In the genomic region with DNA sequence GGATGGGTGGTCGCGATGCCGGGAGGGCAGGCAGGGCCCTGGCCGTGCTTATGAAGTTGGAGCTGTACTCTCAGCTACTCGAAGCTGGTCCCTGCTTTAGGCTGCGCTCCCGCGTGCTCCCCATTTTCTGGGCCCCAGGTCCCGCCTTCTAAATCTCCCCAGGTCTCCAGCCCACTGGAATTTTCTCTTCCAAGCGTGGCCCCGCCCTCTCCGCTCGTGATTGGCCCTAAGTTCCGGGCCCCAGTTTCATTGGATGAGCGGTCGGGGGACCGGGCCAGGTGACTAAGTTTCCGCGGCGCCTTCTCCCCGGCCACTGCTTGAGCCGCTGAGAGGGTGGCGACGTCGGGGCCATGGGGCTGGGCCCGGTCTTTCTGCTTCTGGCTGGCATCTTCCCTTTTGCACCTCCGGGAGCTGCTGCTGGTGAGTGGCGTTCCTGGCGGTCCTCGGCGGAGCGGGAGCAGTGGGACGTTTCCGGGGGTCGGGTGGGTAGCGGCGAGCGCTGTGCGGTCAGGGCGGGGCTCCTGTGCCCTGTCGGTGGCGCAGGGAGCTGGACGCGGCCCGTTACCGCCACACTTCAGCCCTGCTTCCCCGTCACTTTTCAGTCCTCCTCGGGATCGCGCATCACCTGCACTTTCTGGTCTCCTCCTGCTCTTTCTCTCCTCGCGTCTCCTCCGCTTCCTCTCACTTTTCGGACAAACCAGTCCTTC, we compare ENCODE assay signal across 1 cellular context.
TF ChIP-seq lines count a peak whose summit lies in the region.

A gene (plus strand): TSS at position 313 of the 707 bp plus-strand sequence. CDS start 38 bp downstream, at position 351.

TF ChIP-seq in K562, 482 proteins besides CTCF, POLR2A, EP300 and RAD21 (continued from another document and continues in another):
- TF ChIP-seq, protein P1, sequence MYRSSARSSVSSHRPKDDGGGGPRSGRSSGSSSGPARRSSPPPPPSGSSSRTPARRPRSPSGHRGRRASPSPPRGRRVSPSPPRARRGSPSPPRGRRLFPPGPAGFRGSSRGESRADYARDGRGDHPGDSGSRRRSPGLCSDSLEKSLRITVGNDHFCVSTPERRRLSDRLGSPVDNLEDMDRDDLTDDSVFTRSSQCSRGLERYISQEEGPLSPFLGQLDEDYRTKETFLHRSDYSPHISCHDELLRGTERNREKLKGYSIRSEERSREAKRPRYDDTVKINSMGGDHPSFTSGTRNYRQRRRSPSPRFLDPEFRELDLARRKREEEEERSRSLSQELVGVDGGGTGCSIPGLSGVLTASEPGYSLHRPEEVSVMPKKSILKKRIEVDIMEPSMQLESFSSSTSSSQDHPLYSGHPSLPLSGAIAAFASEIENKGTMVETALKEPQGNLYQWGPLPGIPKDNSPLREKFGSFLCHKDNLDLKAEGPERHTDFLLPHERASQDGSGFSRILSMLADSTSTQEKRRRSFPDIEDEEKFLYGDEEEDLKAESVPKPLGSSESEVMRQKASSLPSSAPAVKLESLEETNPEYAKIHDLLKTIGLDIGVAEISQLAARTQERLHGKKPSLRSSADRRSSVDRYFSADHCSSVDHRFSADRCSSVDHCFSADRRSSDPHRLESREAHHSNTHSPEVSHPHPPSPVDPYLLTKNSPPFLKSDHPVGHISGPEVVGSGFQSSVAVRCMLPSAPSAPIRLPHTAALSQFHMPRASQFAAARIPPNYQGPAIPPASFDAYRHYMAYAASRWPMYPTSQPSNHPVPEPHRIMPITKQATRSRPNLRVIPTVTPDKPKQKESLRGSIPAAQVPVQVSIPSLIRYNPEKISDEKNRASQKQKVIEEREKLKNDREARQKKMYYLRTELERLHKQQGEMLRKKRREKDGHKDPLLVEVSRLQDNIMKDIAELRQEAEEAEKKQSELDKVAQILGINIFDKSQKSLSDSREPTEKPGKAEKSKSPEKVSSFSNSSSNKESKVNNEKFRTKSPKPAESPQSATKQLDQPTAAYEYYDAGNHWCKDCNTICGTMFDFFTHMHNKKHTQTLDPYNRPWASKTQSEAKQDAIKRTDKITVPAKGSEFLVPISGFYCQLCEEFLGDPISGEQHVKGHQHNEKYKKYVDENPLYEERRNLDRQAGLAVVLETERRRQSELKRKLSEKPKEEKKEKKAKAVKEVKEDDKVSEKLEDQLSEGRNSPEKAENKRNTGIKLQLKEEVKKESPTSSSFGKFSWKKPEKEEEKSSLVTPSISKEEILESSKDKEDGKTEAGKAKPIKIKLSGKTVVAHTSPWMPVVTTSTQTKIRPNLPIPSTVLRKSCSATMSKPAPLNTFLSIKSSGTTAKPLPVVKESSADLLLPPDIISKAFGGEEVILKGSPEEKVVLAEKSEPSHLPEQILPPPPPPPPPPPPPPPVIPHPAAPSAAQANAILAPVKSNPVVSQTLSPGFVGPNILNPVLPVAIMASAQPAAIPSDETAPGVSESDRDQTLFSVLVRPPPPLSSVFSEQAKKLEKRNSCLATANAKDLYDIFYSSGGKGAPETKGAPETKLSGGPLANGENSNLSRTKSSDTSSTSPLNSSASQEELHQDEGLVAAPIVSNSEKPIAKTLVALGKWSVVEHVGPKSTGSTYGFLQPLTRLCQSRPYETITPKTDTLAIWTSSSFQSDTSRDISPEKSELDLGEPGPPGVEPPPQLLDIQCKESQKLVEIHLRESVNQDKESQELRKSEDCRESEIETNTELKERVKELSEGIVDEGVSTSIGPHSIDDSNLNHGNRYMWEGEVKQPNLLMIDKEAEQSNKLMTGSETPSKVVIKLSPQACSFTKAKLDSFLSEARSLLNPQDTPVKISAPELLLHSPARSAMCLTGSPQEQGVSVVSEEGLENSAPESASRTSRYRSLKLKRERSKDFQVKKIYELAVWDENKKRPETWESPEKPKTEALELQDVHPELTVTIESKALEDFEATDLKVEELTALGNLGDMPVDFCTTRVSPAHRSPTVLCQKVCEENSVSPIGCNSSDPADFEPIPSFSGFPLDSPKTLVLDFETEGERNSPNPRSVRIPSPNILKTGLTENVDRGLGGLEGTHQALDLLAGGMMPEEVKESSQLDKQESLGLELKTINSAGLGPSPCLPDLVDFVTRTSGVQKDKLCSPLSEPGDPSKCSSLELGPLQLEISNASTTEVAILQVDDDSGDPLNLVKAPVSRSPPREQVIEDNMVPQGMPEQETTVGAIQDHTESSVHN (IDR thresholded peaks at IDR 0.05; ENCODE audit: borderline replicate concordance in 1 of 2, low read depth in 1 of 2), result no peak
- TF ChIP-seq ZNF780A (CRISPR knock-in tag; IDR thresholded peaks at IDR 0.05) (no peak), NR2C1 (IDR thresholded peaks at IDR 0.05) (no peak), NR2C1 (tag; IDR thresholded peaks at IDR 0.05) (no peak), RBBP5 (IDR thresholded peaks at IDR 0.05; ENCODE audit: borderline replicate concordance, insufficient read depth, low read length, poor library complexity, severe bottlenecking) (peak; percentile 75), SP1 (CRISPR knock-in tag; IDR thresholded peaks at IDR 0.05) (peak; percentile 74), PML (IDR thresholded peaks at IDR 0.05; ENCODE audit: low read length) (no peak; the same call in 1 of the 2 replicates), ZNF436 (CRISPR knock-in tag; IDR thresholded peaks at IDR 0.05) (no peak), CREB1 (IDR thresholded peaks at IDR 0.05) (no peak), CREB1 (CRISPR knock-in tag; IDR thresholded peaks at IDR 0.05) (peak; percentile 68; the same call in 1 of the 2 replicates), HEY1 (CRISPR knock-in tag; IDR thresholded peaks at IDR 0.05; ENCODE audit: borderline replicate concordance) (no peak), ZNF507 (tag; conservative IDR thresholded peaks at IDR 0.05) (no peak), ZC3H4 (CRISPR knock-in tag; IDR thresholded peaks at IDR 0.05; ENCODE audit: borderline replicate concordance) (no peak), ZNF668 (CRISPR knock-in tag; IDR thresholded peaks at IDR 0.05) (no peak), ZNF695 (CRISPR knock-in tag; IDR thresholded peaks at IDR 0.05) (no peak), MTA2 (IDR thresholded peaks at IDR 0.05; ENCODE audit: low read depth) (no peak), ZNF175 (CRISPR knock-in tag; IDR thresholded peaks at IDR 0.05; ENCODE audit: low read depth) (no peak), SMAD1 (IDR thresholded peaks at IDR 0.05; ENCODE audit: low read depth, low read length, partially characterized antibody) (no peak), ZNF24 (IDR thresholded peaks at IDR 0.05) (no peak)
- TF ChIP-seq, protein P2, sequence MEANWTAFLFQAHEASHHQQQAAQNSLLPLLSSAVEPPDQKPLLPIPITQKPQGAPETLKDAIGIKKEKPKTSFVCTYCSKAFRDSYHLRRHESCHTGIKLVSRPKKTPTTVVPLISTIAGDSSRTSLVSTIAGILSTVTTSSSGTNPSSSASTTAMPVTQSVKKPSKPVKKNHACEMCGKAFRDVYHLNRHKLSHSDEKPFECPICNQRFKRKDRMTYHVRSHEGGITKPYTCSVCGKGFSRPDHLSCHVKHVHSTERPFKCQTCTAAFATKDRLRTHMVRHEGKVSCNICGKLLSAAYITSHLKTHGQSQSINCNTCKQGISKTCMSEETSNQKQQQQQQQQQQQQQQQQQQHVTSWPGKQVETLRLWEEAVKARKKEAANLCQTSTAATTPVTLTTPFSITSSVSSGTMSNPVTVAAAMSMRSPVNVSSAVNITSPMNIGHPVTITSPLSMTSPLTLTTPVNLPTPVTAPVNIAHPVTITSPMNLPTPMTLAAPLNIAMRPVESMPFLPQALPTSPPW (CRISPR knock-in tag; IDR thresholded peaks at IDR 0.05), result peak; percentile 65
- TF ChIP-seq, protein P3, sequence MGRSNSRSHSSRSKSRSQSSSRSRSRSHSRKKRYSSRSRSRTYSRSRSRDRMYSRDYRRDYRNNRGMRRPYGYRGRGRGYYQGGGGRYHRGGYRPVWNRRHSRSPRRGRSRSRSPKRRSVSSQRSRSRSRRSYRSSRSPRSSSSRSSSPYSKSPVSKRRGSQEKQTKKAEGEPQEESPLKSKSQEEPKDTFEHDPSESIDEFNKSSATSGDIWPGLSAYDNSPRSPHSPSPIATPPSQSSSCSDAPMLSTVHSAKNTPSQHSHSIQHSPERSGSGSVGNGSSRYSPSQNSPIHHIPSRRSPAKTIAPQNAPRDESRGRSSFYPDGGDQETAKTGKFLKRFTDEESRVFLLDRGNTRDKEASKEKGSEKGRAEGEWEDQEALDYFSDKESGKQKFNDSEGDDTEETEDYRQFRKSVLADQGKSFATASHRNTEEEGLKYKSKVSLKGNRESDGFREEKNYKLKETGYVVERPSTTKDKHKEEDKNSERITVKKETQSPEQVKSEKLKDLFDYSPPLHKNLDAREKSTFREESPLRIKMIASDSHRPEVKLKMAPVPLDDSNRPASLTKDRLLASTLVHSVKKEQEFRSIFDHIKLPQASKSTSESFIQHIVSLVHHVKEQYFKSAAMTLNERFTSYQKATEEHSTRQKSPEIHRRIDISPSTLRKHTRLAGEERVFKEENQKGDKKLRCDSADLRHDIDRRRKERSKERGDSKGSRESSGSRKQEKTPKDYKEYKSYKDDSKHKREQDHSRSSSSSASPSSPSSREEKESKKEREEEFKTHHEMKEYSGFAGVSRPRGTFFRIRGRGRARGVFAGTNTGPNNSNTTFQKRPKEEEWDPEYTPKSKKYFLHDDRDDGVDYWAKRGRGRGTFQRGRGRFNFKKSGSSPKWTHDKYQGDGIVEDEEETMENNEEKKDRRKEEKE (IDR thresholded peaks at IDR 0.05; ENCODE audit: borderline replicate concordance in 1 of 2, control insufficient read depth in 1 of 2, low read depth in 2 of 2, low read length in 1 of 2), result no peak
- TF ChIP-seq, protein P4, sequence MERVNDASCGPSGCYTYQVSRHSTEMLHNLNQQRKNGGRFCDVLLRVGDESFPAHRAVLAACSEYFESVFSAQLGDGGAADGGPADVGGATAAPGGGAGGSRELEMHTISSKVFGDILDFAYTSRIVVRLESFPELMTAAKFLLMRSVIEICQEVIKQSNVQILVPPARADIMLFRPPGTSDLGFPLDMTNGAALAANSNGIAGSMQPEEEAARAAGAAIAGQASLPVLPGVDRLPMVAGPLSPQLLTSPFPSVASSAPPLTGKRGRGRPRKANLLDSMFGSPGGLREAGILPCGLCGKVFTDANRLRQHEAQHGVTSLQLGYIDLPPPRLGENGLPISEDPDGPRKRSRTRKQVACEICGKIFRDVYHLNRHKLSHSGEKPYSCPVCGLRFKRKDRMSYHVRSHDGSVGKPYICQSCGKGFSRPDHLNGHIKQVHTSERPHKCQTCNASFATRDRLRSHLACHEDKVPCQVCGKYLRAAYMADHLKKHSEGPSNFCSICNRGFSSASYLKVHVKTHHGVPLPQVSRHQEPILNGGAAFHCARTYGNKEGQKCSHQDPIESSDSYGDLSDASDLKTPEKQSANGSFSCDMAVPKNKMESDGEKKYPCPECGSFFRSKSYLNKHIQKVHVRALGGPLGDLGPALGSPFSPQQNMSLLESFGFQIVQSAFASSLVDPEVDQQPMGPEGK (CRISPR knock-in tag; IDR thresholded peaks at IDR 0.05; ENCODE audit: borderline replicate concordance), result no peak
- TF ChIP-seq, protein P5, sequence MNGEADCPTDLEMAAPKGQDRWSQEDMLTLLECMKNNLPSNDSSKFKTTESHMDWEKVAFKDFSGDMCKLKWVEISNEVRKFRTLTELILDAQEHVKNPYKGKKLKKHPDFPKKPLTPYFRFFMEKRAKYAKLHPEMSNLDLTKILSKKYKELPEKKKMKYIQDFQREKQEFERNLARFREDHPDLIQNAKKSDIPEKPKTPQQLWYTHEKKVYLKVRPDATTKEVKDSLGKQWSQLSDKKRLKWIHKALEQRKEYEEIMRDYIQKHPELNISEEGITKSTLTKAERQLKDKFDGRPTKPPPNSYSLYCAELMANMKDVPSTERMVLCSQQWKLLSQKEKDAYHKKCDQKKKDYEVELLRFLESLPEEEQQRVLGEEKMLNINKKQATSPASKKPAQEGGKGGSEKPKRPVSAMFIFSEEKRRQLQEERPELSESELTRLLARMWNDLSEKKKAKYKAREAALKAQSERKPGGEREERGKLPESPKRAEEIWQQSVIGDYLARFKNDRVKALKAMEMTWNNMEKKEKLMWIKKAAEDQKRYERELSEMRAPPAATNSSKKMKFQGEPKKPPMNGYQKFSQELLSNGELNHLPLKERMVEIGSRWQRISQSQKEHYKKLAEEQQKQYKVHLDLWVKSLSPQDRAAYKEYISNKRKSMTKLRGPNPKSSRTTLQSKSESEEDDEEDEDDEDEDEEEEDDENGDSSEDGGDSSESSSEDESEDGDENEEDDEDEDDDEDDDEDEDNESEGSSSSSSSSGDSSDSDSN (IDR thresholded peaks at IDR 0.05; ENCODE audit: borderline replicate concordance in 1 of 2, low read depth in 2 of 2, low read length in 2 of 2), result peak in 1 of 2 experiments; percentile 69; a peak in 1 of 4 replicates
- TF ChIP-seq, protein P6, sequence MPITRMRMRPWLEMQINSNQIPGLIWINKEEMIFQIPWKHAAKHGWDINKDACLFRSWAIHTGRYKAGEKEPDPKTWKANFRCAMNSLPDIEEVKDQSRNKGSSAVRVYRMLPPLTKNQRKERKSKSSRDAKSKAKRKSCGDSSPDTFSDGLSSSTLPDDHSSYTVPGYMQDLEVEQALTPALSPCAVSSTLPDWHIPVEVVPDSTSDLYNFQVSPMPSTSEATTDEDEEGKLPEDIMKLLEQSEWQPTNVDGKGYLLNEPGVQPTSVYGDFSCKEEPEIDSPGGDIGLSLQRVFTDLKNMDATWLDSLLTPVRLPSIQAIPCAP (CRISPR knock-in tag; IDR thresholded peaks at IDR 0.05; ENCODE audit: borderline replicate concordance), result no peak
- TF ChIP-seq, protein P7, sequence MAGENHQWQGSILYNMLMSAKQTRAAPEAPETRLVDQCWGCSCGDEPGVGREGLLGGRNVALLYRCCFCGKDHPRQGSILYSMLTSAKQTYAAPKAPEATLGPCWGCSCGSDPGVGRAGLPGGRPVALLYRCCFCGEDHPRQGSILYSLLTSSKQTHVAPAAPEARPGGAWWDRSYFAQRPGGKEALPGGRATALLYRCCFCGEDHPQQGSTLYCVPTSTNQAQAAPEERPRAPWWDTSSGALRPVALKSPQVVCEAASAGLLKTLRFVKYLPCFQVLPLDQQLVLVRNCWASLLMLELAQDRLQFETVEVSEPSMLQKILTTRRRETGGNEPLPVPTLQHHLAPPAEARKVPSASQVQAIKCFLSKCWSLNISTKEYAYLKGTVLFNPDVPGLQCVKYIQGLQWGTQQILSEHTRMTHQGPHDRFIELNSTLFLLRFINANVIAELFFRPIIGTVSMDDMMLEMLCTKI (IDR thresholded peaks at IDR 0.05; ENCODE audit: partially characterized antibody), result no peak
- TF ChIP-seq, protein P8, sequence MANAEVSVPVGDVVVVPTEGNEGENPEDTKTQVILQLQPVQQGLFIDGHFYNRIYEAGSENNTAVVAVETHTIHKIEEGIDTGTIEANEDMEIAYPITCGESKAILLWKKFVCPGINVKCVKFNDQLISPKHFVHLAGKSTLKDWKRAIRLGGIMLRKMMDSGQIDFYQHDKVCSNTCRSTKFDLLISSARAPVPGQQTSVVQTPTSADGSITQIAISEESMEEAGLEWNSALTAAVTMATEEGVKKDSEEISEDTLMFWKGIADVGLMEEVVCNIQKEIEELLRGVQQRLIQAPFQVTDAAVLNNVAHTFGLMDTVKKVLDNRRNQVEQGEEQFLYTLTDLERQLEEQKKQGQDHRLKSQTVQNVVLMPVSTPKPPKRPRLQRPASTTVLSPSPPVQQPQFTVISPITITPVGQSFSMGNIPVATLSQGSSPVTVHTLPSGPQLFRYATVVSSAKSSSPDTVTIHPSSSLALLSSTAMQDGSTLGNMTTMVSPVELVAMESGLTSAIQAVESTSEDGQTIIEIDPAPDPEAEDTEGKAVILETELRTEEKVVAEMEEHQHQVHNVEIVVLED (CRISPR knock-in tag; IDR thresholded peaks at IDR 0.05), result 0 out of 2 replicates have a peak, but pooled peaks have one; percentile 10
